Comparison of ENCODE assay signal across 8 cellular contexts in genomic region chr3:17412950-17413530, GRCh38.
DNase-seq lines count a peak whose midpoint lies in the region; ATAC-seq, FAIRE-seq and TF ChIP-seq lines count a peak whose summit lies in the region.

No MANE protein-coding gene starts in this region.

- no peaks in the 10 kb centered on the region for H4K20me1 ChIP-seq in GM12878 (ENCODE audit: control insufficient read depth, insufficient read depth)

- TF ChIP-seq POLR2A in GM12878 (IDR thresholded peaks at IDR 0.05; ENCODE audit: low read depth, low read length) (no peak), suprapubic skin (IDR thresholded peaks at IDR 0.05) (no peak)

- ATAC-seq in GM19395 (IDR thresholded peaks at IDR 0.05; ENCODE audit: unreplicated experiment) (peak; percentile 92), HG03432 (IDR thresholded peaks at IDR 0.05; ENCODE audit: unreplicated experiment) (peak; percentile 92), GM12878 (peak; percentile 98)

- TF ChIP-seq EP300 in GM12878 (IDR thresholded peaks at IDR 0.05; ENCODE audit: borderline replicate concordance in 1 of 2, control insufficient read depth in 1 of 2, low read depth in 2 of 2, low read length in 2 of 2): no peak
- TF ChIP-seq EP300 in suprapubic skin (IDR thresholded peaks at IDR 0.05): no peak

- no peaks in the 10 kb centered on the region for H3K36me3 ChIP-seq in GM12878 (ENCODE audit: control insufficient read depth in 2 of 2, insufficient read depth in 2 of 2, low read length in 1 of 2)
- no peaks in the 10 kb centered on the region for H3K36me3 ChIP-seq in suprapubic skin

- POLR2A ChIA-PET in GM12878 (lab: Charles Lee): no interaction called here

- no TSS peak for BruUV-seq in GM12878 (replicated peaks; lab: Mats Ljungman, UMichigan)

- no peak overlapping the region for H3K4me2 ChIP-seq in GM12878 (ENCODE audit: control insufficient read depth, insufficient read depth)

- H3K4me3 ChIP-seq in GM12878: no peak overlapping the region
- no peak overlapping the region for H3K4me3 ChIP-seq in suprapubic skin

- intact Hi-C loops in GM12878 (cut with micrococcal nuclease; ENCODE audit: unreplicated experiment): loop anchor here (1.0 to 2.0 kb wide), 3 partner anchors 106 to 812 kb away; no protein-coding TSS in a partner anchor

- H3K27ac ChIP-seq in GM12878 (ENCODE audit: control insufficient read depth, insufficient read depth) (no peak overlapping the region), suprapubic skin (no peak overlapping the region)

- H3K9me3 ChIP-seq in GM12878 (replicated peaks; ENCODE audit: control insufficient read depth, insufficient read depth, low read length) (no peaks in the 10 kb centered on the region), suprapubic skin (no peaks in the 10 kb centered on the region)

- CTCF ChIA-PET in GM12878 (lab: Yijun Ruan, JAX): interaction anchor here (0.6 to 4.9 kb wide), 40 partner anchors 8 to 812 kb away, joined by 3 to 57 read pairs (median 4); no protein-coding TSS in a partner anchor

- H3K4me1 ChIP-seq in GM12878 (ENCODE audit: control insufficient read depth, insufficient read depth, low read length) (no peaks in the 10 kb centered on the region), suprapubic skin (no peaks in the 10 kb centered on the region)

- no peaks in the 10 kb centered on the region for H3K79me2 ChIP-seq in GM12878 (ENCODE audit: control insufficient read depth, insufficient read depth, low read length)

- SMC1A ChIA-PET in GM12878 (lab: Charles Lee; ENCODE audit: uncharacterized antibody, unreplicated experiment): interaction anchor here (0.6 to 3.7 kb wide), 21 partner anchors 11 to 807 kb away, joined by 3 to 35 read pairs (median 4); no protein-coding TSS in a partner anchor

- DNase-seq in EL (peak; percentile 45), NCI-H524 treated with DMSO at 0.1 percent for 48 hours (lab: John Stamatoyannopoulos, UW) (peak; percentile 26), GM12878 (ENCODE audit: low read depth, low spot score) (peak; percentile 41), suprapubic skin (ENCODE audit: low spot score in 2 of 2) (no peak), nucleus accumbens (lab: John Stamatoyannopoulos, UW) (no peak)

- H3K27me3 ChIP-seq in GM12878 (replicated peaks in 1 of 2; ENCODE audit: control insufficient read depth in 2 of 2, insufficient read depth in 2 of 2, low read length in 1 of 2) (no peaks in the 10 kb centered on the region), suprapubic skin (no peaks in the 10 kb centered on the region)

- RAD21 ChIA-PET in GM12878 (lab: Charles Lee; ENCODE audit: unreplicated experiment): interaction anchor here (0.7 to 3.2 kb wide), 14 partner anchors 11 to 811 kb away, joined by 3 to 16 read pairs (median 8); no protein-coding TSS in a partner anchor

- no peak overlapping the region for H3K9ac ChIP-seq in GM12878 (ENCODE audit: control insufficient read depth, insufficient read depth, low read length)

- TF ChIP-seq RAD21 in GM12878 (IDR thresholded peaks at IDR 0.05; ENCODE audit: insufficient read depth, low read depth, low read length): peak; percentile 93

- TF ChIP-seq CTCF in GM12878 (IDR thresholded peaks at IDR 0.05 in 2 of 3, conservative IDR thresholded peaks at IDR 0.05 in 1 of 3; ENCODE audit: control insufficient read depth in 2 of 3, extremely low read depth in 1 of 3, insufficient read depth in 1 of 3, low read depth in 3 of 3, low read length in 3 of 3) (peak; percentile 70 to 80 (median 70)), suprapubic skin (IDR thresholded peaks at IDR 0.05) (peak; percentile 59 to 64)

- in situ Hi-C loops in GM12878 (cut with MboI): no loop called here

- FAIRE-seq in GM12878 (lab: Jason Lieb, UNC): peak; percentile 64
- FAIRE-seq in islet of Langerhans (lab: Jason Lieb, UNC): peak; percentile 92

- no peak overlapping the region; the same call in 1 of the 2 replicates for H2AFZ ChIP-seq in GM12878 (ENCODE audit: control insufficient read depth, low read depth, low read length)

TF ChIP-seq in GM12878, 131 proteins besides CTCF, POLR2A, EP300 and RAD21:
- TF ChIP-seq GABPA (IDR thresholded peaks at IDR 0.05; ENCODE audit: low read depth) (no peak), CEBPZ (IDR thresholded peaks at IDR 0.05; ENCODE audit: low read depth, low read length) (no peak), ZNF217 (IDR thresholded peaks at IDR 0.05) (no peak), SMC3 (IDR thresholded peaks at IDR 0.05; ENCODE audit: borderline replicate concordance, low read length) (peak; percentile 78), HDAC6 (IDR thresholded peaks at IDR 0.05; ENCODE audit: unreplicated experiment) (no peak), CEBPB (IDR thresholded peaks at IDR 0.05; ENCODE audit: borderline replicate concordance in 1 of 2, low read depth in 2 of 2, low read length in 2 of 2) (no peak), ZBTB33 (IDR thresholded peaks at IDR 0.05) (no peak)

Comparison
In these comparisons a context has a peak if more than half of its experiments do, and no peak if none do; other contexts are left out.
1. DNase-seq: peak in EL (single experiment), NCI-H524 treated with DMSO at 0.1 percent for 48 hours (single experiment) and GM12878 (single experiment); none in suprapubic skin (0 of 2) and nucleus accumbens (0 of 56).
2. Peak in every context shown above with its lines, with median percentiles within 50 percentile points of each other: ATAC-seq.